9 cellular contexts compared by ENCODE assay signal in the genomic region with DNA sequence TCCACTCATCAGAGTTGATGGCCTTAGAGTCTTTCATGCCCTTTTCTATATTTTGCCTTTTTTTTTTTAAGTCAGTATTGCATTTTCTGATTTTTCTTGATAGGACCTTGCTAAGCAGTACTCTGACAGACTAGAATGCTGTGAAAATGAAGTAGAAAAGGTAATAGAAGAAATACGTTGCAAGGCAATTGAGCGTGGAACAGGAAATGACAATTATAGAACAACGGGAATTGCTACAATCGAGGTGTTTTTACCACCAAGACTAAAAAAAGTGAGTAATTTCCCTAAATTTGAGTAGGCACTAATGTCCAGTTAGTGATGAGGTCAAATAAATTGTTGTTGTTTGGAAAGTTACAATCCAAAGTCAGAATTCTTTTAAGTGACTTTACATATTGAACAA. TPM values are rescaled to one million over a fixed set of nuclear protein-coding genes. Genes with fewer than 3 reads are reported as not detected.
DNase-seq lines count a peak whose midpoint lies in the region; ATAC-seq and TF ChIP-seq lines count a peak whose summit lies in the region.
"Had no signal": no experiment of that assay in that cellular context is flagged by ENCODE, and none has a peak within 500 bp of the region (broad histone marks: within the 10 kb centered on the region; RNA-seq: fewer than 3 reads in every experiment).

No MANE protein-coding gene starts in this region.

- H3K9me3 ChIP-seq in left ventricle myocardium inferior (replicated peaks) (no peaks in the 10 kb centered on the region), lower lobe of right lung (no peaks in the 10 kb centered on the region), upper lobe of right lung (no peaks in the 10 kb centered on the region)

- peak overlapping the region; percentile 97 for H3K27ac Mint-ChIP-seq in activated CD8-positive, alpha-beta T cell treated with anti-CD3 and anti-CD28 coated beads, Interleukin-2, amount 10 ng/mL, durations not matched to agents 7 days and 5 days

- H3K4me3 ChIP-seq in left ventricle myocardium inferior (no peak overlapping the region), lower lobe of right lung (no peak overlapping the region), upper lobe of right lung (no peak overlapping the region), lower leg skin (ENCODE audit: low read depth, poor library complexity, severe bottlenecking) (no peak overlapping the region)

- H3K27me3 ChIP-seq in left ventricle myocardium inferior (ENCODE audit: low read depth) (no peaks in the 10 kb centered on the region), lower lobe of right lung (ENCODE audit: low read depth) (no peaks in the 10 kb centered on the region), upper lobe of right lung (no peaks in the 10 kb centered on the region)

- H3K4me3 Mint-ChIP-seq in activated CD8-positive, alpha-beta T cell treated with anti-CD3 and anti-CD28 coated beads, Interleukin-2, amount 10 ng/mL, durations not matched to agents 7 days and 5 days, result peak overlapping the region; percentile 85

- TF ChIP-seq CTCF in left ventricle myocardium inferior (IDR thresholded peaks at IDR 0.05; ENCODE audit: borderline replicate concordance), result no peak
- TF ChIP-seq CTCF in lower lobe of right lung (IDR thresholded peaks at IDR 0.05), result no peak
- TF ChIP-seq CTCF in upper lobe of right lung (IDR thresholded peaks at IDR 0.05), result no peak
- no peak for TF ChIP-seq CTCF in lower leg skin (IDR thresholded peaks at IDR 0.05)

- H3K4me1 Mint-ChIP-seq in activated CD8-positive, alpha-beta T cell treated with anti-CD3 and anti-CD28 coated beads, Interleukin-2, amount 10 ng/mL, durations not matched to agents 7 days and 5 days (ENCODE audit: low read depth), result peaks cover 50% of the 10 kb centered on the region

- ATAC-seq in left cardiac atrium (no peak), lower lobe of right lung (no peak), upper lobe of right lung (no peak)
- no peak for ATAC-seq in activated CD8-positive, alpha-beta T cell treated with anti-CD3 and anti-CD28 coated beads, Interleukin-2, amount 10 ng/mL, durations not matched to agents 7 days and 5 days

- no peak for DNase-seq in left ventricle myocardium inferior
- DNase-seq in left cardiac atrium, result no peak
- no peak for DNase-seq in activated CD8-positive, alpha-beta T cell treated with anti-CD3 and anti-CD28 coated beads, Interleukin-2, amount 10 ng/mL, durations not matched to agents 7 days and 5 days
- no peak for DNase-seq in lower lobe of right lung
- no peak for DNase-seq in upper lobe of right lung
- DNase-seq in GDM1 (lab: John Stamatoyannopoulos, UW), result no peak
- DNase-seq in NCI-H1092 treated with DMSO at 0.1 percent for 48 hours (lab: John Stamatoyannopoulos, UW), result no peak
- DNase-seq in lower leg skin (ENCODE audit: low spot score in 2 of 2), result no peak
- DNase-seq: NCI-H1694 treated with DMSO at 0.1 percent for 48 hours had no signal

- WGBS in lower leg skin, 2 donors, result 73 to 75% methylated on average over 4 of the region's 4 CpGs

- no peaks in the 10 kb centered on the region for H3K9me3 Mint-ChIP-seq in activated CD8-positive, alpha-beta T cell treated with anti-CD3 and anti-CD28 coated beads, Interleukin-2, amount 10 ng/mL, durations not matched to agents 7 days and 5 days (ENCODE audit: insufficient read depth)

- H3K4me1 ChIP-seq in left ventricle myocardium inferior (peaks cover 38% of the 10 kb centered on the region), lower lobe of right lung (peaks cover 31% of the 10 kb centered on the region), upper lobe of right lung (peaks cover 10% of the 10 kb centered on the region)

- peak overlapping the region; percentile 80 for H3K27ac ChIP-seq in left ventricle myocardium inferior (replicated peaks)
- peak overlapping the region; percentile 81 for H3K27ac ChIP-seq in lower lobe of right lung
- H3K27ac ChIP-seq in upper lobe of right lung, result peak overlapping the region; percentile 72

- TF ChIP-seq POLR2A in lower leg skin (IDR thresholded peaks at IDR 0.05), result no peak

- H3K27me3 Mint-ChIP-seq in activated CD8-positive, alpha-beta T cell treated with anti-CD3 and anti-CD28 coated beads, Interleukin-2, amount 10 ng/mL, durations not matched to agents 7 days and 5 days (ENCODE audit: low read depth), result no peaks in the 10 kb centered on the region

- H3K36me3 ChIP-seq in left ventricle myocardium inferior (peaks cover 84% of the 10 kb centered on the region), lower lobe of right lung (peaks cover 83% of the 10 kb centered on the region), upper lobe of right lung (peaks cover 66% of the 10 kb centered on the region)

- H3K36me3 Mint-ChIP-seq in activated CD8-positive, alpha-beta T cell treated with anti-CD3 and anti-CD28 coated beads, Interleukin-2, amount 10 ng/mL, durations not matched to agents 7 days and 5 days (ENCODE audit: low read depth), result peaks cover 65% of the 10 kb centered on the region

- POLR2A ChIA-PET in activated CD8-positive, alpha-beta T cell treated with anti-CD3 and anti-CD28 coated beads, Interleukin-2, amount 10 ng/mL, durations not matched to agents 7 days and 5 days (lab: Charles Lee), result interaction anchor here (4.5 kb wide), 1 partner anchor 34 kb away, joined by 32 read pairs; no protein-coding TSS in a partner anchor

- CTCF ChIA-PET in activated CD8-positive, alpha-beta T cell treated with anti-CD3 and anti-CD28 coated beads, Interleukin-2, amount 10 ng/mL, durations not matched to agents 7 days and 5 days (lab: Charles Lee), result interaction anchor here (1.4 to 9.2 kb wide), 4 partner anchors 8 to 100 kb away, joined by 8 to 209 read pairs (median 42); partner anchors contain the start of gene NUB1

- intact Hi-C loops in left ventricle myocardium inferior (cut with micrococcal nuclease), result no loop called here
- intact Hi-C loops in left cardiac atrium (cut with DNase I), result no loop called here
- intact Hi-C loops in lower lobe of right lung (cut with DNase I), result no loop called here
- intact Hi-C loops in upper lobe of right lung (cut with DNase I), result no loop called here
- intact Hi-C loops in lower leg skin (cut with DNase I; ENCODE audit: low total_unique reads), result no loop called here

RNA-seq across cellular contexts. Expression of gene NUB1, which starts 7.4 kb away (rescaled TPM):
- total RNA-seq in left ventricle myocardium inferior (39.5 TPM), left cardiac atrium (10 to 100 TPM; 30.6 to 37.3 TPM), lower lobe of right lung (53.7 TPM), upper lobe of right lung (55.2 TPM), lower leg skin (10 to 100 TPM; 40.1 to 48.3 (median 47.5) TPM)
- 10 to 100 TPM; 59.0 to 59.2 TPM for total RNA-seq in activated CD8-positive, alpha-beta T cell treated with anti-CD3 and anti-CD28 coated beads, Interleukin-2, amount 10 ng/mL, durations not matched to agents 7 days and 5 days
